Comparison of ENCODE assay signal across 1 cellular context in the genomic region with DNA sequence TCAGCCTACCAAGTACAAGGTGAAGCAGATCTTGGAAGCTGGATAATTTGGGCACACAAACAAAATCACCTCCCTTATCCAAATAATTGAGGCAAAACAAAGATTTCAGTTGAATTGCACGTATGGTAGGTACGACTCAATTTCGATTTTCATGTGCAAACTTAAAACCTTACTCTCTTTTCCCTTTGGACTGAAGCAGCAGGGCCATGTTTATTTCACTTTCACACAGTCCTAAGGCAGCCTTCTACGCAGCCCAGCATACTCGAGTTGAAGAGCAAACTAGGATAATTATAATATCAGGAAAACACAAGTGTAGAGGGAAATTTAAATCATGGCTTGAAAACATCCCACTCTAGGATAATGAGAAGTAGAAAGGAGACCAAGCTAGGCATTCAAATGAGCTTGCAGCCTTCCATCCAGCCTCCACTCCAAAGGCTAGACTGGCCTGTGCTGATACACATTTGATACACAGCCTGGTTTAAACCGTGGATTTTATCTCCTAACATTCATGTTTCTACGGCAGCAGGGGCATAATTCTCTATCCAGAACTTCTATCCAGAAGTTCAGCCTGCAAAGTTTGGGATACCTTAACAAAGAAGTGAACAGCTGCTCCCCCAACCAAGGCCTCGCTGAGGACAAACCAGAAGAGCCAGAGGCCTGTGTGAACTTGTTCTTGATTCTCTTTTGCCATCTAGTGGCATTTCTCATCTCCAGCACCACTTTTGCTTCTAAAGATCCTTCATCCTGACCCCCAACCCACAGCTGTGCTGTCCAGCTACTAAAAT.
TF ChIP-seq lines count a peak whose summit lies in the region.

No MANE protein-coding gene starts in this region.

TF ChIP-seq in GM12878, 131 proteins besides CTCF, POLR2A, EP300 and RAD21:
- TF ChIP-seq IKZF2 (IDR thresholded peaks at IDR 0.05), result no peak
- TF ChIP-seq SMC3 (IDR thresholded peaks at IDR 0.05; ENCODE audit: borderline replicate concordance, low read length), result peak; percentile 60; the same call in 1 of the 2 replicates
- TF ChIP-seq, protein P1, sequence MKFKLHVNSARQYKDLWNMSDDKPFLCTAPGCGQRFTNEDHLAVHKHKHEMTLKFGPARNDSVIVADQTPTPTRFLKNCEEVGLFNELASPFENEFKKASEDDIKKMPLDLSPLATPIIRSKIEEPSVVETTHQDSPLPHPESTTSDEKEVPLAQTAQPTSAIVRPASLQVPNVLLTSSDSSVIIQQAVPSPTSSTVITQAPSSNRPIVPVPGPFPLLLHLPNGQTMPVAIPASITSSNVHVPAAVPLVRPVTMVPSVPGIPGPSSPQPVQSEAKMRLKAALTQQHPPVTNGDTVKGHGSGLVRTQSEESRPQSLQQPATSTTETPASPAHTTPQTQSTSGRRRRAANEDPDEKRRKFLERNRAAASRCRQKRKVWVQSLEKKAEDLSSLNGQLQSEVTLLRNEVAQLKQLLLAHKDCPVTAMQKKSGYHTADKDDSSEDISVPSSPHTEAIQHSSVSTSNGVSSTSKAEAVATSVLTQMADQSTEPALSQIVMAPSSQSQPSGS (IDR thresholded peaks at IDR 0.05; ENCODE audit: low read length), result no peak
- no peak for TF ChIP-seq LARP7 (IDR thresholded peaks at IDR 0.05)
- no peak for TF ChIP-seq YY1 (IDR thresholded peaks at IDR 0.05; ENCODE audit: low read depth, low read length)
- TF ChIP-seq EGR1 (IDR thresholded peaks at IDR 0.05; ENCODE audit: borderline replicate concordance in 1 of 2, low read depth in 2 of 2, low read length in 2 of 2), result no peak
- no peak for TF ChIP-seq TCF3 (IDR thresholded peaks at IDR 0.05; ENCODE audit: borderline replicate concordance, insufficient read depth, low read depth, low read length)
